Comparison of ENCODE assay signal across 14 cellular contexts in genomic region chr12:52190860-52191729, GRCh38. TPM values are rescaled to one million over a fixed set of nuclear protein-coding genes. Genes with fewer than 3 reads are reported as not detected.
DNase-seq lines count a peak whose midpoint lies in the region; ATAC-seq, FAIRE-seq and TF ChIP-seq lines count a peak whose summit lies in the region.
"Had no signal": no experiment of that assay in that cellular context is flagged by ENCODE, and none has a peak within 500 bp of the region (broad histone marks: within the 10 kb centered on the region; RNA-seq: fewer than 3 reads in every experiment).

No MANE protein-coding gene starts in this region.

- 26% methylated on average over 16 of the region's 16 CpGs for WGBS in A549 (ENCODE audit: missing lambda C conversion rate)

- peaks cover 93% of the 10 kb centered on the region for H3K4me1 Mint-ChIP-seq in chondrocyte (ENCODE audit: low read depth)
- H3K4me1 Mint-ChIP-seq in nephron, result peaks cover 49% of the 10 kb centered on the region

- TF ChIP-seq EP300 in A549 (IDR thresholded peaks at IDR 0.05), result no peak

- H3K4me3 ChIP-seq in A549, result peak overlapping the region; percentile 64
- no peak overlapping the region for H3K4me3 ChIP-seq in brain microvascular endothelial cell (ENCODE audit: low read depth, low read length)

- TF ChIP-seq RAD21 in A549 (conservative IDR thresholded peaks at IDR 0.05 in 1 of 2, IDR thresholded peaks at IDR 0.05 in 1 of 2), result no peak

- H3K4me1 ChIP-seq in A549, result peaks cover 88% of the 10 kb centered on the region

- H3K36me3 Mint-ChIP-seq in chondrocyte (ENCODE audit: low read depth), result no peaks in the 10 kb centered on the region
- no peaks in the 10 kb centered on the region for H3K36me3 Mint-ChIP-seq in nephron (ENCODE audit: low read depth)

- H3K4me3 Mint-ChIP-seq in chondrocyte (ENCODE audit: unreplicated experiment) (peak overlapping the region; percentile 12), nephron (no peak overlapping the region)
- H3K4me3 Mint-ChIP-seq: activated CD4-positive, alpha-beta T cell treated with anti-CD3 and anti-CD28 coated beads for 36 hours; dendritic cell treated with granulocyte-macrophage colony-stimulating factor and Interleukin-4, amounts not matched to agents 40 ng/mL and 50 ng/mL, for 4 days had no signal

- H3K27ac Mint-ChIP-seq in chondrocyte (ENCODE audit: unreplicated experiment) (peak overlapping the region; percentile 98), nephron (peak overlapping the region; percentile 35 to 72 (median 60))
- H3K27ac Mint-ChIP-seq: activated CD4-positive, alpha-beta T cell treated with anti-CD3 and anti-CD28 coated beads for 36 hours had no signal

- ATAC-seq in A549, result peak; percentile 48 to 68

- H3K27me3 ChIP-seq in brain microvascular endothelial cell (replicated peaks), result no peaks in the 10 kb centered on the region

- peak overlapping the region; percentile 97 for H3K4me2 ChIP-seq in A549

- H3K9me3 Mint-ChIP-seq in chondrocyte (ENCODE audit: low read depth) (no peaks in the 10 kb centered on the region), nephron (no peaks in the 10 kb centered on the region)
- H3K9me3 Mint-ChIP-seq: dendritic cell treated with granulocyte-macrophage colony-stimulating factor and Interleukin-4, amounts not matched to agents 40 ng/mL and 50 ng/mL, for 4 days had no signal

- H3K9me3 ChIP-seq in A549, result no peaks in the 10 kb centered on the region

- H3K27me3 Mint-ChIP-seq in chondrocyte (ENCODE audit: low read depth) (no peaks in the 10 kb centered on the region), nephron (ENCODE audit: low read depth) (peaks cover 5% of the 10 kb centered on the region)

- TF ChIP-seq CTCF in A549 (IDR thresholded peaks at IDR 0.05) (no peak), chondrocyte (IDR thresholded peaks at IDR 0.05) (no peak), nephron (IDR thresholded peaks at IDR 0.05; ENCODE audit: unreplicated experiment in 3 of 3) (no peak), brain microvascular endothelial cell (IDR thresholded peaks at IDR 0.05; ENCODE audit: low read depth, low read length, missing control alignments) (no peak)

- DNase-seq in A549 (ENCODE audit: low read depth in 1 of 2, low spot score in 1 of 2), result peak; percentile 58 to 82
- peak; percentile 70 for DNase-seq in HT-29 (ENCODE audit: low spot score)
- no peak for DNase-seq in chondrocyte (ENCODE audit: low spot score)
- no peak for DNase-seq in brain microvascular endothelial cell
- DNase-seq in NCI-H82 treated with DMSO at 0.1 percent for 48 hours (lab: John Stamatoyannopoulos, UW; ENCODE audit: unreplicated experiment), result no peak
- no peak for DNase-seq in DMS79 (lab: John Stamatoyannopoulos, UW)
- DNase-seq in NCI-H345 treated with DMSO at 0.1 percent for 48 hours (lab: John Stamatoyannopoulos, UW; ENCODE audit: unreplicated experiment), result no peak
- DNase-seq: activated CD4-positive, alpha-beta T cell treated with anti-CD3 and anti-CD28 coated beads for 36 hours; activated naive CD4-positive, alpha-beta T cell treated with Interleukin-2 at 50 U/mL for 16 hours; NCI-H524; SIG-M5; stimulated activated CD8-positive, alpha-beta memory T cell treated with anti-CD3 and anti-CD28 coated beads, Interleukin-4, amount 100 ng/mL, for 48 hours had no signal

- TF ChIP-seq POLR2A in A549 (IDR thresholded peaks at IDR 0.05; ENCODE audit: low read length), result no peak

- POLR2A ChIA-PET in A549 (lab: Yijun Ruan, JAX), result interaction anchor here (0.7 to 2.3 kb wide), 19 partner anchors 10 to 92 kb away, joined by 3 to 22 read pairs (median 5); partner anchors contain the start of gene KRT7

- no peaks in the 10 kb centered on the region for H3K36me3 ChIP-seq in brain microvascular endothelial cell (replicated peaks)

- no peak for FAIRE-seq in A549 (lab: Jason Lieb, UNC)

- in situ Hi-C loops in brain microvascular endothelial cell (cut with HindIII; ENCODE audit: low pct_ligation_motif_present, low sequenced_read_pairs), result no loop called here

- CTCF ChIA-PET in A549 (lab: Yijun Ruan, JAX), result interaction anchor here (0.5 to 8.0 kb wide), 15 partner anchors 31 to 695 kb away, joined by 3 to 44 read pairs (median 4); partner anchors contain the start of gene KRT7

- H3K27ac ChIP-seq in A549, result peak overlapping the region; percentile 96 to 100
- H3K27ac ChIP-seq in brain microvascular endothelial cell, result no peak overlapping the region

TF ChIP-seq in A549, 52 proteins besides CTCF, POLR2A, EP300 and RAD21:
- 0 out of 2 replicates have a peak, but pooled peaks have one; percentile 42 for TF ChIP-seq EHF (CRISPR knock-in tag; IDR thresholded peaks at IDR 0.05)
- TF ChIP-seq HOXB5 (CRISPR knock-in tag; IDR thresholded peaks at IDR 0.05), result peak; percentile 67; the same call in 1 of the 2 replicates
- TF ChIP-seq, protein P1, sequence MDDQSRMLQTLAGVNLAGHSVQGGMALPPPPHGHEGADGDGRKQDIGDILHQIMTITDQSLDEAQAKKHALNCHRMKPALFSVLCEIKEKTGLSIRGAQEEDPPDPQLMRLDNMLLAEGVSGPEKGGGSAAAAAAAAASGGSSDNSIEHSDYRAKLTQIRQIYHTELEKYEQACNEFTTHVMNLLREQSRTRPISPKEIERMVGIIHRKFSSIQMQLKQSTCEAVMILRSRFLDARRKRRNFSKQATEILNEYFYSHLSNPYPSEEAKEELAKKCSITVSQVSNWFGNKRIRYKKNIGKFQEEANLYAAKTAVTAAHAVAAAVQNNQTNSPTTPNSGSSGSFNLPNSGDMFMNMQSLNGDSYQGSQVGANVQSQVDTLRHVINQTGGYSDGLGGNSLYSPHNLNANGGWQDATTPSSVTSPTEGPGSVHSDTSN (IDR thresholded peaks at IDR 0.05), result no peak

RNA-seq across cellular contexts. Expression of gene KRT80, which starts 0.7 kb away (rescaled TPM):
- polyA plus RNA-seq in A549 (2011; rRNA removed), result 59.8 and 63.1 TPM in 2 replicates
- polyA plus RNA-seq in A549 (2012; cell fraction: cytosol; rRNA removed), result 62.9 and 86.5 TPM in 2 replicates
- polyA plus RNA-seq in A549 (2012; cell fraction: nucleus; rRNA removed), result 87.4 and 102 TPM in 2 replicates
- 38.3 to 56.4 TPM (median 46.0 TPM) in 3 replicates for polyA plus RNA-seq in A549 (2017; fragmentation: RNase III; extraction: RNeasy Plus Mini Kit Qiagen cat#74134 plus additional on column Dnase treatment)
- polyA minus RNA-seq in A549 (2011; rRNA and poly(A)+ RNA removed), result 76.5 and 77.5 TPM in 2 replicates
- 24.7 and 27.0 TPM in 2 replicates for total RNA-seq in HT-29 (2014; rRNA removed; shearing (Covaris generic))
- total RNA-seq in chondrocyte, result 10.7 to 17.0 TPM (median 12.1 TPM) in 3 replicates
- total RNA-seq: activated CD4-positive, alpha-beta T cell treated with anti-CD3 and anti-CD28 coated beads for 36 hours had no signal

RNA-seq across cellular contexts. Expression of gene KRT7, which starts 41.9 kb away (rescaled TPM):
- polyA plus RNA-seq in A549 (2011; rRNA removed) (2,033 and 2,623 TPM in 2 replicates), A549 (2017; fragmentation: RNase III; extraction: RNeasy Plus Mini Kit Qiagen cat#74134 plus additional on column Dnase treatment) (3,055 to 3,652 TPM (median 3,189 TPM) in 3 replicates)
- 5,680 and 6,103 TPM in 2 replicates for polyA plus RNA-seq in A549 (2012; cell fraction: cytosol; rRNA removed)
- 6,979 and 9,418 TPM in 2 replicates for polyA plus RNA-seq in A549 (2012; cell fraction: nucleus; rRNA removed)
- 2,472 and 2,922 TPM in 2 replicates for polyA minus RNA-seq in A549 (2011; rRNA and poly(A)+ RNA removed)
- 3.8 and 11.9 TPM in 2 replicates for total RNA-seq in HT-29 (2014; rRNA removed; shearing (Covaris generic))
- 187 to 277 TPM (median 266 TPM) in 3 replicates for total RNA-seq in chondrocyte

Comparison
In these comparisons a context has a peak if more than half of its experiments do, and no peak if none do; other contexts are left out.
1. DNase-seq: peak in A549 (2 of 2) and HT-29 (single experiment); none in chondrocyte (single experiment), brain microvascular endothelial cell (single experiment), NCI-H82 treated with DMSO at 0.1 percent for 48 hours (single experiment), DMS79 (single experiment) and NCI-H345 treated with DMSO at 0.1 percent for 48 hours (single experiment).
2. RNA of gene KRT7, which starts 41.9 kb away (total RNA-seq): 187 to 277 TPM in chondrocyte; 3.8 to 11.9 TPM in HT-29; every median in the first group is over 10 times any median in the second.